25 cellular contexts compared by ENCODE assay signal in the genomic region with DNA sequence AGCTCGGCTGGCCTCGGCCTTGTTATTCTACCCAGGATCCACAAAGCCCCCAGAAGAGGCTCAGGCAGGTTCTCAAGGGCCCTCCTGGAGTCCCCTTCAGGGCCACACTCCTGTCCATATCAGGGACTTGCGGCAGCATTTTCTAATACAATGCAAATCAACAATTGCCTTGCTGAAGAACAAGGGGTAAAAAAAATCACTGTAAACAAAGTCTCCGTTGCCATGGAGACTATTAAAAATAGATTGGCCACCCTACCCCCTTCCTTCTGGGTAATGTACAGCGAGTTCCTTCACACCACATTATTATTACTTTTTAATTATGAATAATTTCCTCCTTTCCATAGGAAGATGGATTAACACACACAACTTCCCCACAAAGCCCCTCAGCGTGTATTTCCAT.
"Had no signal": no experiment of that assay in that cellular context is flagged by ENCODE, and none has a peak within 500 bp of the region (broad histone marks: within the 10 kb centered on the region; RNA-seq: fewer than 3 reads in every experiment).

No MANE protein-coding gene starts in this region.

- H3K4me1 Mint-ChIP-seq: activated CD4-positive, alpha-beta T cell treated with anti-CD3 and anti-CD28 coated beads for 36 hours; activated T-helper 17 cell treated with anti-CD3 and anti-CD28 coated beads, Interleukin-2, amount 50 U/mL, for 72 hours; naive thymus-derived CD8-positive, alpha-beta T cell had no signal

- H3K4me2 ChIP-seq: hepatocyte, neural progenitor cell had no signal

- H3K36me3 ChIP-seq: brain microvascular endothelial cell, left lung, neural progenitor cell, thyroid gland, upper lobe of right lung had no signal

- H3K27ac ChIP-seq: brain microvascular endothelial cell, hepatocyte, left lung, neural progenitor cell, thyroid gland, upper lobe of right lung had no signal

- H3K4me1 ChIP-seq: left lung, neural progenitor cell, upper lobe of right lung had no signal

- H3K4me3 Mint-ChIP-seq: activated CD4-positive, alpha-beta T cell treated with anti-CD3 and anti-CD28 coated beads for 36 hours; activated T-cell treated with anti-CD3 and anti-CD28 coated beads, Interleukin-2, amount 50 U/mL, for 24 hours; activated T-helper 17 cell treated with anti-CD3 and anti-CD28 coated beads, Interleukin-2, amount 50 U/mL, for 72 hours; effector memory CD8-positive, alpha-beta T cell; naive thymus-derived CD8-positive, alpha-beta T cell; neural progenitor cell; WTC11 had no signal

- H3K9ac ChIP-seq: neural progenitor cell had no signal

- H3K4me3 ChIP-seq: hepatocyte, left lung, lung, neural progenitor cell, thyroid gland, upper lobe of right lung had no signal

- ATAC-seq: activated CD4-positive, alpha-beta T cell treated with anti-CD3 and anti-CD28 coated beads for 36 hours; activated naive CD4-positive, alpha-beta T cell treated with anti-CD3 and anti-CD28 coated beads, Interleukin-2, amount 50 U/mL, for 72 hours; activated T-helper 17 cell treated with anti-CD3 and anti-CD28 coated beads, Interleukin-2, amount 50 U/mL, for 72 hours; effector memory CD8-positive, alpha-beta T cell; esophagus mucosa; left lung; naive thymus-derived CD8-positive, alpha-beta T cell; stimulated activated naive CD8-positive, alpha-beta T cell treated with anti-CD3 and anti-CD28 coated beads, Interleukin-15, Interleukin-2, amounts not matched to agents 100 U/mL and 50 U/mL, for 24 hours; upper lobe of right lung; WTC11 had no signal

- H3K27me3 ChIP-seq: brain microvascular endothelial cell, neural progenitor cell, thyroid gland had no signal

- H3K36me3 Mint-ChIP-seq: activated naive CD4-positive, alpha-beta T cell treated with anti-CD3 and anti-CD28 coated beads, Interleukin-2, amount 50 U/mL, for 72 hours; naive thymus-derived CD8-positive, alpha-beta T cell; neural progenitor cell; WTC11 had no signal

- H3K9me3 ChIP-seq: left lung, thyroid gland, upper lobe of right lung had no signal

- DNase-seq: activated CD4-positive, alpha-beta T cell treated with anti-CD3 and anti-CD28 coated beads for 36 hours; activated CD4-positive, alpha-beta T cell treated with anti-CD3 and anti-CD28 coated beads, Interleukin-2, amount 50 U/mL, for 4 hours; activated CD8-positive, alpha-beta memory T cell treated with anti-CD3 and anti-CD28 coated beads for 24 hours; activated CD8-positive, alpha-beta memory T cell treated with anti-CD3 and anti-CD28 coated beads, Interleukin-2, amount 50 U/mL, for 4 hours; activated T-cell treated with anti-CD3 and anti-CD28 coated beads, Interleukin-2, amount 50 U/mL, for 24 hours; aorta; brain microvascular endothelial cell; effector memory CD8-positive, alpha-beta T cell; foreskin melanocyte; kidney glomerular epithelial cell; left lung; naive thymus-derived CD8-positive, alpha-beta T cell; stimulated activated CD4-positive, alpha-beta T cell treated with anti-CD3 and anti-CD28 coated beads, Interleukin-4, amount 100 ng/mL, for 4 hours; stimulated activated naive CD8-positive, alpha-beta T cell treated with anti-CD3 and anti-CD28 coated beads, Interleukin-15, Interleukin-2, amounts not matched to agents 100 U/mL and 50 U/mL, for 24 hours; T-helper 2 cell; upper lobe of right lung had no signal

- H3K27ac Mint-ChIP-seq: activated CD4-positive, alpha-beta T cell treated with anti-CD3 and anti-CD28 coated beads for 36 hours; activated naive CD4-positive, alpha-beta T cell treated with anti-CD3 and anti-CD28 coated beads, Interleukin-2, amount 50 U/mL, for 72 hours; activated T-cell treated with anti-CD3 and anti-CD28 coated beads, Interleukin-2, amount 50 U/mL, for 24 hours; activated T-helper 17 cell treated with anti-CD3 and anti-CD28 coated beads, Interleukin-2, amount 50 U/mL, for 72 hours; effector memory CD8-positive, alpha-beta T cell; naive thymus-derived CD8-positive, alpha-beta T cell; neural progenitor cell; progenitor cell of endocrine pancreas; WTC11 had no signal

- H3K9me3 Mint-ChIP-seq: activated naive CD4-positive, alpha-beta T cell treated with anti-CD3 and anti-CD28 coated beads, Interleukin-2, amount 50 U/mL, for 72 hours; activated T-cell treated with anti-CD3 and anti-CD28 coated beads, Interleukin-2, amount 50 U/mL, for 24 hours; activated T-helper 17 cell treated with anti-CD3 and anti-CD28 coated beads, Interleukin-2, amount 50 U/mL, for 72 hours; effector memory CD8-positive, alpha-beta T cell; neural progenitor cell; WTC11 had no signal
